Comparison of ENCODE assay signal across 1 cellular context in the genomic region with DNA sequence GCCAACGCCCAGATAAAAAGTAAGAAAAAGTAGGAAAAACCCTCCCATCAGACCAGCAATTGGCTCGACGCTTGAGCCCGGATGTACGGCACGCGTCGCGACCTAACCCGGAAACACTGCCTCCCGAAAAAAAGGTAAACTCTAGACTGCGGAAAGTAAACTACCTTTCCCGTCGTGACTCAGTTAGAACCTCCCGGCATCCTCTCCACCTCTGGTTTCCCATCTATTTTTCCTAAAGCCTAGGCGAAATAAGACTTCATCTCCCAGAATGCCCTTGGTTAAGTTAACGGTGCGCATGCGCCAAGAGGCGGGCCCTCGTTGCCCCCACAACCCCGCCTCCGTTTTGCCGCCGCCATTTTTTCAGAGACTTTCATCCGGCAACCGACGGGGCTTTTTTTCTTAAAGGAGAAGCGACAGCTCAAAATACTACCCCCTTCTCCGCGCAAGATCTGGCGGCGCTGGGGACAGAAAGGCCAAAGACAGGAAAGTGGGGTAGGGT.
A peak's percentile ranks its signal among the peaks of the same experiment; 100 is the strongest.
TF ChIP-seq lines count a peak whose summit lies in the region.

No MANE protein-coding gene starts in this region.

TF ChIP-seq in HepG2, 621 proteins besides CTCF, POLR2A, EP300 and RAD21 (continued from another document and continues in another):
- TF ChIP-seq HIC2 (CRISPR knock-in tag; IDR thresholded peaks at IDR 0.05; ENCODE audit: low read depth): no peak
- TF ChIP-seq ZMAT5 (CRISPR knock-in tag; IDR thresholded peaks at IDR 0.05; ENCODE audit: borderline replicate concordance, low read depth): no peak
- TF ChIP-seq MAX (IDR thresholded peaks at IDR 0.05): peak; percentile 62; the same call in 1 of the 2 replicates
- TF ChIP-seq PATZ1 (CRISPR knock-in tag; IDR thresholded peaks at IDR 0.05): no peak
- peak; percentile 40 for TF ChIP-seq KDM2A (CRISPR knock-in tag; IDR thresholded peaks at IDR 0.05; ENCODE audit: borderline replicate concordance, low read depth)
- TF ChIP-seq, protein P1, sequence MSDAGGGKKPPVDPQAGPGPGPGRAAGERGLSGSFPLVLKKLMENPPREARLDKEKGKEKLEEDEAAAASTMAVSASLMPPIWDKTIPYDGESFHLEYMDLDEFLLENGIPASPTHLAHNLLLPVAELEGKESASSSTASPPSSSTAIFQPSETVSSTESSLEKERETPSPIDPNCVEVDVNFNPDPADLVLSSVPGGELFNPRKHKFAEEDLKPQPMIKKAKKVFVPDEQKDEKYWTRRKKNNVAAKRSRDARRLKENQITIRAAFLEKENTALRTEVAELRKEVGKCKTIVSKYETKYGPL (CRISPR knock-in tag; IDR thresholded peaks at IDR 0.05): no peak
- no peak for TF ChIP-seq CENPBD1 (CRISPR knock-in tag; IDR thresholded peaks at IDR 0.05; ENCODE audit: borderline replicate concordance, low read depth)
- TF ChIP-seq PHB2 (IDR thresholded peaks at IDR 0.05; ENCODE audit: partially characterized antibody): no peak
- TF ChIP-seq, protein P2, sequence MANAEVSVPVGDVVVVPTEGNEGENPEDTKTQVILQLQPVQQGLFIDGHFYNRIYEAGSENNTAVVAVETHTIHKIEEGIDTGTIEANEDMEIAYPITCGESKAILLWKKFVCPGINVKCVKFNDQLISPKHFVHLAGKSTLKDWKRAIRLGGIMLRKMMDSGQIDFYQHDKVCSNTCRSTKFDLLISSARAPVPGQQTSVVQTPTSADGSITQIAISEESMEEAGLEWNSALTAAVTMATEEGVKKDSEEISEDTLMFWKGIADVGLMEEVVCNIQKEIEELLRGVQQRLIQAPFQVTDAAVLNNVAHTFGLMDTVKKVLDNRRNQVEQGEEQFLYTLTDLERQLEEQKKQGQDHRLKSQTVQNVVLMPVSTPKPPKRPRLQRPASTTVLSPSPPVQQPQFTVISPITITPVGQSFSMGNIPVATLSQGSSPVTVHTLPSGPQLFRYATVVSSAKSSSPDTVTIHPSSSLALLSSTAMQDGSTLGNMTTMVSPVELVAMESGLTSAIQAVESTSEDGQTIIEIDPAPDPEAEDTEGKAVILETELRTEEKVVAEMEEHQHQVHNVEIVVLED (CRISPR knock-in tag; IDR thresholded peaks at IDR 0.05; ENCODE audit: borderline replicate concordance): peak; percentile 86
- no peak for TF ChIP-seq HMGA1 (CRISPR knock-in tag; conservative IDR thresholded peaks at IDR 0.05)
- TF ChIP-seq ZMYM3 (CRISPR knock-in tag; IDR thresholded peaks at IDR 0.05): no peak
- TF ChIP-seq ZNF562 (CRISPR knock-in tag; IDR thresholded peaks at IDR 0.05; ENCODE audit: borderline replicate concordance): no peak
- no peak for TF ChIP-seq ZNF484 (CRISPR knock-in tag; IDR thresholded peaks at IDR 0.05; ENCODE audit: borderline replicate concordance, low read depth)
- TF ChIP-seq NFRKB (IDR thresholded peaks at IDR 0.05): peak; percentile 61; the same call in 1 of the 2 replicates
- no peak for TF ChIP-seq MLX (CRISPR knock-in tag; IDR thresholded peaks at IDR 0.05)
- no peak for TF ChIP-seq ZNF253 (CRISPR knock-in tag; IDR thresholded peaks at IDR 0.05; ENCODE audit: borderline replicate concordance)
- TF ChIP-seq ZNF10 (CRISPR knock-in tag; IDR thresholded peaks at IDR 0.05; ENCODE audit: borderline replicate concordance, low read depth): no peak
- no peak for TF ChIP-seq SMARCE1 (IDR thresholded peaks at IDR 0.05; ENCODE audit: borderline replicate concordance)
- TF ChIP-seq MLXIP (CRISPR knock-in tag; IDR thresholded peaks at IDR 0.05; ENCODE audit: borderline replicate concordance): 0 out of 2 replicates have a peak, but pooled peaks have one; percentile 45
- TF ChIP-seq HDAC1 (CRISPR knock-in tag; IDR thresholded peaks at IDR 0.05): peak; percentile 43; the same call in 1 of the 2 replicates
- TF ChIP-seq HOXA5 (CRISPR knock-in tag; IDR thresholded peaks at IDR 0.05): peak; percentile 57; the same call in 1 of the 2 replicates
- TF ChIP-seq ZNF761 (CRISPR knock-in tag; conservative IDR thresholded peaks at IDR 0.05): no peak
- TF ChIP-seq ZNF891 (CRISPR knock-in tag; IDR thresholded peaks at IDR 0.05): no peak; the same call in 1 of the 2 replicates
- TF ChIP-seq ZNF264 (CRISPR knock-in tag; IDR thresholded peaks at IDR 0.05): 0 out of 2 replicates have a peak, but pooled peaks have one; percentile 57
- TF ChIP-seq NR1H2 (CRISPR knock-in tag; IDR thresholded peaks at IDR 0.05; ENCODE audit: borderline replicate concordance, low read depth): no peak
- peak; percentile 86 for TF ChIP-seq BHLHE40 (IDR thresholded peaks at IDR 0.05; ENCODE audit: low read length)
- peak; percentile 52 for TF ChIP-seq ZMYM4 (CRISPR knock-in tag; IDR thresholded peaks at IDR 0.05)
- TF ChIP-seq TRIM22 (IDR thresholded peaks at IDR 0.05): no peak
- TF ChIP-seq FOXP1 (IDR thresholded peaks at IDR 0.05): no peak
- peak; percentile 23; the same call in 1 of the 2 replicates for TF ChIP-seq FOXP1 (CRISPR knock-in tag; IDR thresholded peaks at IDR 0.05)
- TF ChIP-seq ZC3H13 (CRISPR knock-in tag; IDR thresholded peaks at IDR 0.05): no peak
- TF ChIP-seq NR3C1 (CRISPR knock-in tag; IDR thresholded peaks at IDR 0.05): no peak
- TF ChIP-seq TMF1 (CRISPR knock-in tag; IDR thresholded peaks at IDR 0.05; ENCODE audit: low read depth): no peak
- peak; percentile 32; the same call in 1 of the 2 replicates for TF ChIP-seq FOSL2 (CRISPR knock-in tag; IDR thresholded peaks at IDR 0.05)
- TF ChIP-seq, protein P3, sequence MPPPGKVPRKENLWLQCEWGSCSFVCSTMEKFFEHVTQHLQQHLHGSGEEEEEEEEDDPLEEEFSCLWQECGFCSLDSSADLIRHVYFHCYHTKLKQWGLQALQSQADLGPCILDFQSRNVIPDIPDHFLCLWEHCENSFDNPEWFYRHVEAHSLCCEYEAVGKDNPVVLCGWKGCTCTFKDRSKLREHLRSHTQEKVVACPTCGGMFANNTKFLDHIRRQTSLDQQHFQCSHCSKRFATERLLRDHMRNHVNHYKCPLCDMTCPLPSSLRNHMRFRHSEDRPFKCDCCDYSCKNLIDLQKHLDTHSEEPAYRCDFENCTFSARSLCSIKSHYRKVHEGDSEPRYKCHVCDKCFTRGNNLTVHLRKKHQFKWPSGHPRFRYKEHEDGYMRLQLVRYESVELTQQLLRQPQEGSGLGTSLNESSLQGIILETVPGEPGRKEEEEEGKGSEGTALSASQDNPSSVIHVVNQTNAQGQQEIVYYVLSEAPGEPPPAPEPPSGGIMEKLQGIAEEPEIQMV (CRISPR knock-in tag; IDR thresholded peaks at IDR 0.05; ENCODE audit: low read depth): no peak; the same call in 1 of the 2 replicates
- no peak for TF ChIP-seq ZBTB42 (CRISPR knock-in tag; IDR thresholded peaks at IDR 0.05)
- TF ChIP-seq WIZ (CRISPR knock-in tag; IDR thresholded peaks at IDR 0.05): no peak
- TF ChIP-seq NFKBIZ (CRISPR knock-in tag; IDR thresholded peaks at IDR 0.05): no peak
- TF ChIP-seq POLR2AphosphoS2 (IDR thresholded peaks at IDR 0.05; ENCODE audit: low read depth, low read length): no peak
- no peak for TF ChIP-seq NR2F1 (CRISPR knock-in tag; IDR thresholded peaks at IDR 0.05)
- TF ChIP-seq HNRNPLL (IDR thresholded peaks at IDR 0.05; ENCODE audit: low read depth, low read length, poor library complexity, severe bottlenecking): no peak
- peak; percentile 60; the same call in 1 of the 2 replicates for TF ChIP-seq NFYC (CRISPR knock-in tag; IDR thresholded peaks at IDR 0.05)
- TF ChIP-seq, protein P4, sequence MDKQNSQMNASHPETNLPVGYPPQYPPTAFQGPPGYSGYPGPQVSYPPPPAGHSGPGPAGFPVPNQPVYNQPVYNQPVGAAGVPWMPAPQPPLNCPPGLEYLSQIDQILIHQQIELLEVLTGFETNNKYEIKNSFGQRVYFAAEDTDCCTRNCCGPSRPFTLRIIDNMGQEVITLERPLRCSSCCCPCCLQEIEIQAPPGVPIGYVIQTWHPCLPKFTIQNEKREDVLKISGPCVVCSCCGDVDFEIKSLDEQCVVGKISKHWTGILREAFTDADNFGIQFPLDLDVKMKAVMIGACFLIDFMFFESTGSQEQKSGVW (CRISPR knock-in tag; IDR thresholded peaks at IDR 0.05; ENCODE audit: borderline replicate concordance): no peak
- no peak for TF ChIP-seq PREB (CRISPR knock-in tag; IDR thresholded peaks at IDR 0.05)
- no peak for TF ChIP-seq ZNF556 (CRISPR knock-in tag; IDR thresholded peaks at IDR 0.05; ENCODE audit: borderline replicate concordance)
- TF ChIP-seq KDM5A (IDR thresholded peaks at IDR 0.05; ENCODE audit: borderline replicate concordance, low read length): peak; percentile 69; the same call in 1 of the 2 replicates
